Comparison of ENCODE assay signal across 13 cellular contexts in genomic region chr5:156327306-156327705, GRCh38. TPM values are rescaled to one million over a fixed set of nuclear protein-coding genes. Genes with fewer than 3 reads are reported as not detected.
A peak's percentile ranks its signal among the peaks of the same experiment; 100 is the strongest.
DNase-seq lines count a peak whose midpoint lies in the region; ATAC-seq and TF ChIP-seq lines count a peak whose summit lies in the region.
"Had no signal": no experiment of that assay in that cellular context is flagged by ENCODE, and none has a peak within 500 bp of the region (broad histone marks: within the 10 kb centered on the region; RNA-seq: fewer than 3 reads in every experiment).

No MANE protein-coding gene starts in this region.

- H3K27ac Mint-ChIP-seq in CD4-positive, alpha-beta T cell = no peak overlapping the region
- H3K27ac Mint-ChIP-seq: activated naive CD4-positive, alpha-beta T cell treated with anti-CD3 and anti-CD28 coated beads, Interleukin-2, amount 50 U/mL, for 72 hours had no signal

- no peaks in the 10 kb centered on the region for H3K4me1 ChIP-seq in transverse colon

- CTCF ChIA-PET in CD4-positive, alpha-beta T cell (lab: Charles Lee) = no interaction called here

- H3K4me3 ChIP-seq in fibroblast of pulmonary artery (replicated peaks; ENCODE audit: low read depth, low read length) = peak overlapping the region; percentile 45
- peak overlapping the region; percentile 13 to 32 (median 30) for H3K4me3 ChIP-seq in transverse colon
- H3K4me3 ChIP-seq: mucosa of descending colon had no signal

- TF ChIP-seq CTCF in fibroblast of pulmonary artery (IDR thresholded peaks at IDR 0.05; ENCODE audit: low read length, missing control alignments) = no peak
- TF ChIP-seq CTCF in transverse colon (IDR thresholded peaks at IDR 0.05) = no peak
- TF ChIP-seq CTCF in CD4-positive, alpha-beta T cell (IDR thresholded peaks at IDR 0.05) = no peak

- no peaks in the 10 kb centered on the region for H3K9me3 Mint-ChIP-seq in CD4-positive, alpha-beta T cell
- H3K9me3 Mint-ChIP-seq: activated naive CD4-positive, alpha-beta T cell treated with anti-CD3 and anti-CD28 coated beads, Interleukin-2, amount 50 U/mL, for 72 hours had no signal

- H3K27me3 Mint-ChIP-seq in CD4-positive, alpha-beta T cell = peaks cover 16% of the 10 kb centered on the region

- intact Hi-C loops in transverse colon (cut with DNase I; ENCODE audit: low total_unique reads) = no loop called here
- intact Hi-C loops in CD4-positive, alpha-beta T cell (cut with DNase I, micrococcal nuclease) = no loop called here

- WGBS in transverse colon (ENCODE audit: low coverage in 1 of 2), 2 donors = 38 to 60% methylated on average over 1 to 6 of the region's 6 CpGs

- no peaks in the 10 kb centered on the region for H3K4me1 Mint-ChIP-seq in CD4-positive, alpha-beta T cell (ENCODE audit: low read depth)

- no peak overlapping the region for H3K4me3 Mint-ChIP-seq in CD4-positive, alpha-beta T cell

- no peaks in the 10 kb centered on the region for H3K36me3 Mint-ChIP-seq in CD4-positive, alpha-beta T cell (ENCODE audit: low read depth)
- H3K36me3 Mint-ChIP-seq: activated naive CD4-positive, alpha-beta T cell treated with anti-CD3 and anti-CD28 coated beads, Interleukin-2, amount 50 U/mL, for 72 hours had no signal

- no peaks in the 10 kb centered on the region for H3K36me3 ChIP-seq in transverse colon

- no peak for ATAC-seq in HG03565 (IDR thresholded peaks at IDR 0.05; ENCODE audit: unreplicated experiment)
- ATAC-seq in CD4-positive, alpha-beta T cell (ENCODE audit: poor library complexity) = no peak
- ATAC-seq: activated naive CD4-positive, alpha-beta T cell treated with anti-CD3 and anti-CD28 coated beads, Interleukin-2, amount 50 U/mL, for 72 hours had no signal

- peak overlapping the region; percentile 28 to 87 (median 79) for H3K27ac ChIP-seq in transverse colon
- H3K27ac ChIP-seq in CD4-positive, alpha-beta T cell (ENCODE audit: low read depth, low read length) = no peak overlapping the region

- no peak for TF ChIP-seq POLR2A in transverse colon (IDR thresholded peaks at IDR 0.05)

- DNase-seq in SK-MEL-5 (ENCODE audit: low read depth, low spot score) (peak; percentile 8), fibroblast of pulmonary artery (ENCODE audit: low read depth) (peak; percentile 35), myocyte (ENCODE audit: low read depth) (peak; percentile 36), transverse colon (no peak), CD1c-positive myeloid dendritic cell (ENCODE audit: extremely low spot score) (no peak), H4 (ENCODE audit: low spot score) (no peak)
- DNase-seq in CD4-positive, alpha-beta T cell = no peak
- DNase-seq: activated CD4-positive, alpha-beta T cell treated with anti-CD3 and anti-CD28 coated beads for 4 hours; erythroblast; SIG-M5 had no signal

- H3K9me3 ChIP-seq in transverse colon = no peaks in the 10 kb centered on the region
- no peaks in the 10 kb centered on the region for H3K9me3 ChIP-seq in CD4-positive, alpha-beta T cell (ENCODE audit: control insufficient read depth, low read length)
- H3K9me3 ChIP-seq: mucosa of descending colon had no signal

- POLR2A ChIA-PET in CD4-positive, alpha-beta T cell (lab: Charles Lee) = no interaction called here

- in situ Hi-C loops in SK-MEL-5 (cut with HindIII; ENCODE audit: low pct_unique_long_range_greater_than_20kb, low sequenced_read_pairs) (no loop called here), transverse colon (cut with MboI; ENCODE audit: low pct_ligation_motif_present in 1 of 4, low pct_unique_long_range_greater_than_20kb in 1 of 4, low sequenced_read_pairs in 3 of 4) (no loop called here)

- TF ChIP-seq EP300 in transverse colon (IDR thresholded peaks at IDR 0.05; ENCODE audit: low read depth) = no peak

- no peaks in the 10 kb centered on the region for H3K27me3 ChIP-seq in transverse colon
- H3K27me3 ChIP-seq in CD4-positive, alpha-beta T cell (ENCODE audit: control insufficient read depth, insufficient read depth, low read length) = peaks cover 6% of the 10 kb centered on the region

RNA-seq across cellular contexts. Expression of gene SGCD, which starts 0.3 kb away (rescaled TPM):
- 27.2 and 32.3 TPM in 2 replicates for total RNA-seq in SK-MEL-5 (2014; rRNA removed; shearing (Covaris generic))
- polyA plus RNA-seq in SK-MEL-5 (2015; cell fraction: cytosol; rRNA removed) = 16.6 and 23.3 TPM in 2 replicates
- 10.7 and 12.9 TPM in 2 replicates for polyA plus RNA-seq in SK-MEL-5 (2015; cell fraction: nucleus; rRNA removed)
- total RNA-seq in myocyte (75.3 and 104 TPM in 2 replicates), transverse colon (1 to 10 TPM in 3 of 4 donors, under 1 TPM in 1; 0.37 to 3.7 (median 2.4) TPM)
- 65.8 TPM for polyA plus RNA-seq in myocyte (2012)
- not detected for total RNA-seq in CD4-positive, alpha-beta T cell
- 0.12 TPM in 1 of 2 replicates, not detected in the other for total RNA-seq in H4 (2014; rRNA removed; shearing (Covaris generic))

Comparison
In these comparisons a context has a peak if more than half of its experiments do, and no peak if none do; other contexts are left out.
1. DNase-seq: peak in SK-MEL-5 (single experiment), fibroblast of pulmonary artery (single experiment) and myocyte (single experiment); none in transverse colon (single experiment), CD4-positive, alpha-beta T cell (0 of 10), CD1c-positive myeloid dendritic cell (single experiment) and H4 (single experiment).